In the genomic region with DNA sequence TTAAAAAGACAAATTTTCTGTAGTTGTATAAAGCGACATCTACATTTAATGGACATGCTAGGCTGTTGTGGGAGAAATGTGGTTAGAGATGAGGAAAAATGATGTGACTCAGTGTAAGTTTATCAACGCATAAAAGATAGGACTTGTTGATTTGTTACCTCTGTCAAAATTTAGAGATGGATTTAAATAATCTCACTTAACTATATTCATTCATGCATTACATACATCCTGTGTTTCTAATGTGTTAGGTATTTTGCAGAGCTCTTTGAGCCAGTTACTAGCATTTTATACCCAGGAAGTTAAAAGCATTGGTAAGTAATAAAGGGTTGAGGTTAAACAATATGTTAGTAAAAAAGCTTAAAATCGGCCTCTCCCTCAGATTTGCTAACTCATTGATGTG, we compare ENCODE assay signal across 18 cellular contexts. TPM values are rescaled to one million over a fixed set of nuclear protein-coding genes. Genes with fewer than 3 reads are reported as not detected.
A peak's percentile ranks its signal among the peaks of the same experiment; 100 is the strongest.
DNase-seq lines count a peak whose midpoint lies in the region; ATAC-seq lines count a peak whose summit lies in the region.
"Had no signal": no experiment of that assay in that cellular context is flagged by ENCODE, and none has a peak within 500 bp of the region (broad histone marks: within the 10 kb centered on the region; RNA-seq: fewer than 3 reads in every experiment).

No MANE protein-coding gene starts in this region.

- H3K4me3 Mint-ChIP-seq in activated naive CD4-positive, alpha-beta T cell treated with anti-CD3 and anti-CD28 coated beads, Interleukin-2, amount 50 U/mL, for 24 hours, result no peak overlapping the region
- no peak overlapping the region for H3K4me3 Mint-ChIP-seq in activated naive CD4-positive, alpha-beta T cell treated with anti-CD3 and anti-CD28 coated beads, Interleukin-2, amount 10 ng/mL, durations not matched to agents 7 days and 5 days
- H3K4me3 Mint-ChIP-seq in T-helper 17 cell, result no peak overlapping the region
- no peak overlapping the region for H3K4me3 Mint-ChIP-seq in stimulated activated naive B cell treated with anti-CD40 and anti-IgM and Interleukin-4, amounts not matched to agents 10 μg/mL and 1 μg/mL and 100 μg/mL, for 72 hours

- H3K27ac Mint-ChIP-seq in activated naive CD4-positive, alpha-beta T cell treated with anti-CD3 and anti-CD28 coated beads, Interleukin-2, amount 50 U/mL, for 24 hours, result peak overlapping the region; percentile 3
- H3K27ac Mint-ChIP-seq in activated naive CD4-positive, alpha-beta T cell treated with anti-CD3 and anti-CD28 coated beads, Interleukin-2, amount 10 ng/mL, durations not matched to agents 7 days and 5 days, result no peak overlapping the region
- peak overlapping the region; percentile 54 for H3K27ac Mint-ChIP-seq in T-helper 17 cell
- H3K27ac Mint-ChIP-seq in stimulated activated naive B cell treated with anti-CD40 and anti-IgM and Interleukin-4, amounts not matched to agents 10 μg/mL and 1 μg/mL and 100 μg/mL, for 72 hours, result peak overlapping the region; percentile 65

- no peaks in the 10 kb centered on the region for H3K9me3 ChIP-seq in T-helper 17 cell (ENCODE audit: control insufficient read depth, low read length, poor library complexity, severe bottlenecking)
- H3K9me3 ChIP-seq: gastroesophageal sphincter, left lung, neutrophil, thoracic aorta had no signal

- H3K36me3 Mint-ChIP-seq in activated naive CD4-positive, alpha-beta T cell treated with anti-CD3 and anti-CD28 coated beads, Interleukin-2, amount 50 U/mL, for 24 hours, result peaks cover 16% of the 10 kb centered on the region
- H3K36me3 Mint-ChIP-seq in activated naive CD4-positive, alpha-beta T cell treated with anti-CD3 and anti-CD28 coated beads, Interleukin-2, amount 10 ng/mL, durations not matched to agents 7 days and 5 days, result peaks cover 35% of the 10 kb centered on the region
- H3K36me3 Mint-ChIP-seq in T-helper 17 cell (ENCODE audit: low read depth), result peaks cover 3% of the 10 kb centered on the region
- H3K36me3 Mint-ChIP-seq in stimulated activated naive B cell treated with anti-CD40 and anti-IgM and Interleukin-4, amounts not matched to agents 10 μg/mL and 1 μg/mL and 100 μg/mL, for 72 hours, result peaks cover 13 to 23% of the 10 kb centered on the region in 2 donors

- peaks cover 62% of the 10 kb centered on the region for H3K4me1 Mint-ChIP-seq in activated naive CD4-positive, alpha-beta T cell treated with anti-CD3 and anti-CD28 coated beads, Interleukin-2, amount 50 U/mL, for 24 hours
- peaks cover 8% of the 10 kb centered on the region for H3K4me1 Mint-ChIP-seq in activated naive CD4-positive, alpha-beta T cell treated with anti-CD3 and anti-CD28 coated beads, Interleukin-2, amount 10 ng/mL, durations not matched to agents 7 days and 5 days
- peaks cover 39% of the 10 kb centered on the region for H3K4me1 Mint-ChIP-seq in T-helper 17 cell
- H3K4me1 Mint-ChIP-seq in stimulated activated naive B cell treated with anti-CD40 and anti-IgM and Interleukin-4, amounts not matched to agents 10 μg/mL and 1 μg/mL and 100 μg/mL, for 72 hours, result peaks cover 27 to 51% of the 10 kb centered on the region in 2 donors

- CTCF ChIA-PET in activated naive CD4-positive, alpha-beta T cell treated with anti-CD3 and anti-CD28 coated beads, Interleukin-2, amount 10 ng/mL, durations not matched to agents 7 days and 5 days (lab: Charles Lee), result interaction anchor here (0.5 to 2.1 kb wide), 4 partner anchors 10 to 35 kb away, joined by 3 to 8 read pairs (median 4); a partner anchor contains a TSS

- DNase-seq in activated naive CD4-positive, alpha-beta T cell treated with anti-CD3 and anti-CD28 coated beads, Interleukin-2, amount 10 ng/mL, durations not matched to agents 7 days and 5 days, result no peak
- DNase-seq in T-helper 17 cell, result no peak
- DNase-seq in iris pigment epithelial cell (ENCODE audit: low read depth), result peak; percentile 19
- no peak for DNase-seq in stimulated activated naive B cell treated with anti-CD40 and anti-IgM and Interleukin-4, amounts not matched to agents 10 μg/mL and 1 μg/mL and 100 μg/mL, for 72 hours
- no peak for DNase-seq in NCI-H2171 treated with DMSO at 0.1 percent for 48 hours (lab: John Stamatoyannopoulos, UW)
- no peak for DNase-seq in SW480 (ENCODE audit: low spot score)
- DNase-seq: DMS53, dorsolateral prefrontal cortex, left lung, NCI-H1417, NCI-H69, SIG-M5, T-helper 2 cell had no signal

- no peaks in the 10 kb centered on the region for H3K9me3 Mint-ChIP-seq in activated naive CD4-positive, alpha-beta T cell treated with anti-CD3 and anti-CD28 coated beads, Interleukin-2, amount 50 U/mL, for 24 hours
- H3K9me3 Mint-ChIP-seq in activated naive CD4-positive, alpha-beta T cell treated with anti-CD3 and anti-CD28 coated beads, Interleukin-2, amount 10 ng/mL, durations not matched to agents 7 days and 5 days, result no peaks in the 10 kb centered on the region
- H3K9me3 Mint-ChIP-seq in stimulated activated naive B cell treated with anti-CD40 and anti-IgM and Interleukin-4, amounts not matched to agents 10 μg/mL and 1 μg/mL and 100 μg/mL, for 72 hours, result no peaks in the 10 kb centered on the region

- no peak for ATAC-seq in T-helper 17 cell
- ATAC-seq in stimulated activated naive B cell treated with anti-CD40 and anti-IgM and Interleukin-4, amounts not matched to agents 10 μg/mL and 1 μg/mL and 100 μg/mL, for 72 hours (replicated peaks), result no peak
- ATAC-seq in HG03442 (IDR thresholded peaks at IDR 0.05; ENCODE audit: unreplicated experiment), result no peak
- ATAC-seq: gastroesophageal sphincter, left lung had no signal

- no peaks in the 10 kb centered on the region for H3K27me3 Mint-ChIP-seq in activated naive CD4-positive, alpha-beta T cell treated with anti-CD3 and anti-CD28 coated beads, Interleukin-2, amount 50 U/mL, for 24 hours
- no peaks in the 10 kb centered on the region for H3K27me3 Mint-ChIP-seq in activated naive CD4-positive, alpha-beta T cell treated with anti-CD3 and anti-CD28 coated beads, Interleukin-2, amount 10 ng/mL, durations not matched to agents 7 days and 5 days
- no peaks in the 10 kb centered on the region for H3K27me3 Mint-ChIP-seq in T-helper 17 cell
- no peaks in the 10 kb centered on the region for H3K27me3 Mint-ChIP-seq in stimulated activated naive B cell treated with anti-CD40 and anti-IgM and Interleukin-4, amounts not matched to agents 10 μg/mL and 1 μg/mL and 100 μg/mL, for 72 hours

RNA-seq across cellular contexts. Expression of a gene that starts 34.3 kb away (rescaled TPM):
- 10 to 100 TPM; 37.2 to 40.1 TPM for total RNA-seq in T-helper 17 cell

RNA-seq across cellular contexts. Expression of a gene that starts 58.7 kb away (rescaled TPM):
- total RNA-seq in T-helper 17 cell, result 10 to 100 TPM; 39.5 to 45.9 TPM
